In genomic region chr4:140134780-140135179, GRCh38 we compare ENCODE assay signal across 1 cellular context.
TF ChIP-seq lines count a peak whose summit lies in the region.

No MANE protein-coding gene starts in this region.

TF ChIP-seq in A549, 52 proteins besides CTCF, POLR2A, EP300 and RAD21 (continued from another document):
- TF ChIP-seq MAX (IDR thresholded peaks at IDR 0.05) = no peak
- no peak for TF ChIP-seq JUN (IDR thresholded peaks at IDR 0.05)
- TF ChIP-seq CBX2 (IDR thresholded peaks at IDR 0.05; ENCODE audit: borderline replicate concordance, low read depth) = no peak
